ENCODE assay signal across 28 cellular contexts in genomic region chr9:742914-743594, GRCh38.
DNase-seq lines count a peak whose midpoint lies in the region; ATAC-seq and TF ChIP-seq lines count a peak whose summit lies in the region.
"Had no signal": no experiment of that assay in that cellular context is flagged by ENCODE, and none has a peak within 500 bp of the region (broad histone marks: within the 10 kb centered on the region; RNA-seq: fewer than 3 reads in every experiment).

No MANE protein-coding gene starts in this region.

- ATAC-seq in thoracic aorta (ENCODE audit: insufficient number of reproducible peaks, low FRiP score, low read depth) (no peak), GM19351 (IDR thresholded peaks at IDR 0.05; ENCODE audit: unreplicated experiment) (no peak)
- ATAC-seq: activated CD4-positive, CD25-positive, alpha-beta regulatory T cell treated with anti-CD3 and anti-CD28 coated beads, Interleukin-2, amount 50 U/mL, for 24 hours; effector memory CD8-positive, alpha-beta T cell; GM23338; natural killer cell had no signal

- H3K9ac ChIP-seq in neural progenitor cell: no peak overlapping the region
- no peak overlapping the region for H3K9ac ChIP-seq in colonic mucosa (ENCODE audit: low read depth in 2 of 2, low read length in 2 of 2)

- H3K4me3 ChIP-seq in astrocyte of the spinal cord (ENCODE audit: low read depth, low read length) (no peak overlapping the region), coronary artery (no peak overlapping the region), neural progenitor cell (no peak overlapping the region), thoracic aorta (no peak overlapping the region), colonic mucosa (no peak overlapping the region)
- H3K4me3 ChIP-seq: GM23338, PC-9 had no signal

- intact Hi-C loops in colonic mucosa (cut with DNase I): no loop called here

- H3K9me3 ChIP-seq in neural progenitor cell (ENCODE audit: low read depth) (no peaks in the 10 kb centered on the region), thoracic aorta (no peaks in the 10 kb centered on the region), colonic mucosa (no peaks in the 10 kb centered on the region)
- H3K9me3 ChIP-seq: Caco-2 had no signal

- DNase-seq in astrocyte of the spinal cord (ENCODE audit: low read depth, low spot score) (peak; percentile 78), coronary artery (ENCODE audit: low spot score) (no peak), neural progenitor cell (ENCODE audit: low spot score) (peak; percentile 39), thoracic aorta (ENCODE audit: low spot score) (no peak), colonic mucosa (no peak)
- no peak for DNase-seq in activated CD4-positive, alpha-beta memory T cell treated with anti-CD3 and anti-CD28 coated beads, Interleukin-2, amount 10 ng/mL, durations not matched to agents 7 days and 5 days
- DNase-seq: activated CD4-positive, alpha-beta T cell treated with anti-CD3 and anti-CD28 coated beads, Interleukin-2, amount 50 U/mL, for 48 hours; activated naive CD4-positive, alpha-beta T cell treated with Interleukin-2 at 50 U/mL for 16 hours; brain microvascular endothelial cell; Caco-2; cortex of kidney; DMS53; effector memory CD8-positive, alpha-beta T cell; erythroblast; MV-4-11; natural killer cell; NCI-H1436 treated with DMSO at 0.1 percent for 48 hours; NCI-H2081 treated with DMSO at 0.1 percent for 48 hours; NCI-H226; NCI-H69; PC-9; SHP77; T-helper 2 cell; trophoblast cell had no signal

- H3F3A ChIP-seq in neural progenitor cell (ENCODE audit: low read depth): peaks cover 19% of the 10 kb centered on the region

- H3K27me3 ChIP-seq in neural progenitor cell (no peaks in the 10 kb centered on the region), thoracic aorta (replicated peaks; ENCODE audit: insufficient read depth) (no peaks in the 10 kb centered on the region), colonic mucosa (no peaks in the 10 kb centered on the region)
- H3K27me3 ChIP-seq: brain microvascular endothelial cell had no signal

- H3K4me3 Mint-ChIP-seq in neural progenitor cell: no peak overlapping the region
- no peak overlapping the region for H3K4me3 Mint-ChIP-seq in activated CD4-positive, alpha-beta memory T cell treated with anti-CD3 and anti-CD28 coated beads, Interleukin-2, amount 10 ng/mL, durations not matched to agents 7 days and 5 days
- H3K4me3 Mint-ChIP-seq: effector memory CD8-positive, alpha-beta T cell; GM23338; natural killer cell had no signal

- no peaks in the 10 kb centered on the region for H3K27me3 Mint-ChIP-seq in neural progenitor cell (ENCODE audit: insufficient read depth, low read depth)
- no peaks in the 10 kb centered on the region for H3K27me3 Mint-ChIP-seq in activated CD4-positive, alpha-beta memory T cell treated with anti-CD3 and anti-CD28 coated beads, Interleukin-2, amount 10 ng/mL, durations not matched to agents 7 days and 5 days

- peaks cover 14% of the 10 kb centered on the region for H3K4me1 Mint-ChIP-seq in neural progenitor cell
- peaks cover 10% of the 10 kb centered on the region for H3K4me1 Mint-ChIP-seq in activated CD4-positive, alpha-beta memory T cell treated with anti-CD3 and anti-CD28 coated beads, Interleukin-2, amount 10 ng/mL, durations not matched to agents 7 days and 5 days

- no peaks in the 10 kb centered on the region for H3K79me2 ChIP-seq in neural progenitor cell (ENCODE audit: low read depth)

- H3K36me3 ChIP-seq in neural progenitor cell: no peaks in the 10 kb centered on the region
- H3K36me3 ChIP-seq in thoracic aorta: peaks cover 73% of the 10 kb centered on the region
- H3K36me3 ChIP-seq in colonic mucosa: no peaks in the 10 kb centered on the region

- H3K4me1 ChIP-seq in neural progenitor cell: peaks cover 18% of the 10 kb centered on the region
- peaks cover 34 to 97% of the 10 kb centered on the region in 2 donors for H3K4me1 ChIP-seq in thoracic aorta (ENCODE audit: control insufficient read depth in 1 of 2, low read depth in 2 of 2)
- H3K4me1 ChIP-seq in colonic mucosa: no peaks in the 10 kb centered on the region

- H3K27ac ChIP-seq in coronary artery (peak overlapping the region; percentile 48 to 70), neural progenitor cell (no peak overlapping the region), thoracic aorta (peak overlapping the region; percentile 95), colonic mucosa (no peak overlapping the region)
- H3K27ac ChIP-seq: brain microvascular endothelial cell, C4-2B, PC-9 had no signal

- peaks cover 58% of the 10 kb centered on the region for H3K36me3 Mint-ChIP-seq in neural progenitor cell
- H3K36me3 Mint-ChIP-seq in activated CD4-positive, alpha-beta memory T cell treated with anti-CD3 and anti-CD28 coated beads, Interleukin-2, amount 10 ng/mL, durations not matched to agents 7 days and 5 days (ENCODE audit: low read depth): peaks cover 27% of the 10 kb centered on the region
- H3K36me3 Mint-ChIP-seq: natural killer cell had no signal

- no peak for TF ChIP-seq CTCF in astrocyte of the spinal cord (IDR thresholded peaks at IDR 0.05; ENCODE audit: low read depth, low read length)
- TF ChIP-seq CTCF in coronary artery (IDR thresholded peaks at IDR 0.05): no peak
- no peak for TF ChIP-seq CTCF in neural progenitor cell (IDR thresholded peaks at IDR 0.05)
- no peak for TF ChIP-seq CTCF in thoracic aorta (IDR thresholded peaks at IDR 0.05)
- no peak for TF ChIP-seq CTCF in colonic mucosa (IDR thresholded peaks at IDR 0.05)

- CTCF ChIA-PET in activated CD4-positive, alpha-beta memory T cell treated with anti-CD3 and anti-CD28 coated beads, Interleukin-2, amount 10 ng/mL, durations not matched to agents 7 days and 5 days (lab: Charles Lee): no interaction called here

- in situ Hi-C loops in astrocyte of the spinal cord (cut with HindIII; ENCODE audit: low sequenced_read_pairs): no loop called here

- peak overlapping the region; percentile 31 for H3K4me2 ChIP-seq in neural progenitor cell
- H3K4me2 ChIP-seq: GM23338, PC-9 had no signal

- H3K27ac Mint-ChIP-seq in neural progenitor cell: peak overlapping the region; percentile 90
- H3K27ac Mint-ChIP-seq in activated CD4-positive, alpha-beta memory T cell treated with anti-CD3 and anti-CD28 coated beads, Interleukin-2, amount 10 ng/mL, durations not matched to agents 7 days and 5 days: no peak overlapping the region
- H3K27ac Mint-ChIP-seq: effector memory CD8-positive, alpha-beta T cell; GM23338; natural killer cell had no signal

- POLR2A ChIA-PET in activated CD4-positive, alpha-beta memory T cell treated with anti-CD3 and anti-CD28 coated beads, Interleukin-2, amount 10 ng/mL, durations not matched to agents 7 days and 5 days (lab: Charles Lee): interaction anchor here (1.4 kb wide), 1 partner anchor 9 kb away, joined by 4 read pairs; no protein-coding TSS in a partner anchor

- H2AFZ ChIP-seq in neural progenitor cell (replicated peaks): no peak overlapping the region
- H2AFZ ChIP-seq: GM23338, PC-9 had no signal

- H4K20me1 ChIP-seq in neural progenitor cell (ENCODE audit: low read depth): no peaks in the 10 kb centered on the region

- no peaks in the 10 kb centered on the region for H3K9me3 Mint-ChIP-seq in neural progenitor cell
- no peaks in the 10 kb centered on the region for H3K9me3 Mint-ChIP-seq in activated CD4-positive, alpha-beta memory T cell treated with anti-CD3 and anti-CD28 coated beads, Interleukin-2, amount 10 ng/mL, durations not matched to agents 7 days and 5 days
- H3K9me3 Mint-ChIP-seq: effector memory CD8-positive, alpha-beta T cell; GM23338; natural killer cell had no signal

Comparison
In these comparisons a context has a peak if more than half of its experiments do, and no peak if none do; other contexts are left out.
1. DNase-seq: peak in astrocyte of the spinal cord (single experiment) and neural progenitor cell (single experiment); none in coronary artery (single experiment), thoracic aorta (single experiment), colonic mucosa (single experiment) and activated CD4-positive, alpha-beta memory T cell treated with anti-CD3 and anti-CD28 coated beads, Interleukin-2, amount 10 ng/mL, durations not matched to agents 7 days and 5 days (single experiment).
2. H3K27ac ChIP-seq: peak in coronary artery (2 of 2) and thoracic aorta (2 of 2); none in neural progenitor cell (single experiment) and colonic mucosa (single experiment).